In genomic region chr3:10116138-10116460, GRCh38 we compare ENCODE assay signal across 8 cellular contexts. TPM values are rescaled to one million over a fixed set of nuclear protein-coding genes. Genes with fewer than 3 reads are reported as not detected.
DNase-seq lines count a peak whose midpoint lies in the region; ATAC-seq and FAIRE-seq lines count a peak whose summit lies in the region.

No MANE protein-coding gene starts in this region.

- H3K36me3 ChIP-seq in iPS-15b (ENCODE audit: control insufficient read depth, insufficient read depth, low read length) = no peaks in the 10 kb centered on the region
- no peaks in the 10 kb centered on the region for H3K36me3 ChIP-seq in small intestine (ENCODE audit: control insufficient read depth in 2 of 2, insufficient read depth in 2 of 2, low read length in 2 of 2)

- peak overlapping the region; percentile 97 for H3K4me3 Mint-ChIP-seq in activated CD8-positive, alpha-beta memory T cell treated with anti-CD3 and anti-CD28 coated beads, Interleukin-2, amount 10 ng/mL, durations not matched to agents 7 days and 5 days
- H3K4me3 Mint-ChIP-seq in activated T-helper 2 cell treated with anti-CD3 and anti-CD28 coated beads, Interferon-gamma antibody, Interleukin-2, Interleukin-4, amounts not matched to agents 10 μg/mL and 5 μg/mL and 100 μg/mL, durations not matched to agents 14 hours and 24 hours and 36 hours (ENCODE audit: low read depth) = peak overlapping the region; percentile 97

- H3K36me3 Mint-ChIP-seq in activated CD8-positive, alpha-beta memory T cell treated with anti-CD3 and anti-CD28 coated beads, Interleukin-2, amount 10 ng/mL, durations not matched to agents 7 days and 5 days = peaks cover 21% of the 10 kb centered on the region
- H3K36me3 Mint-ChIP-seq in activated T-helper 2 cell treated with anti-CD3 and anti-CD28 coated beads, Interferon-gamma antibody, Interleukin-2, Interleukin-4, amounts not matched to agents 10 μg/mL and 5 μg/mL and 100 μg/mL, durations not matched to agents 14 hours and 24 hours and 36 hours (ENCODE audit: low read depth) = peaks cover 34% of the 10 kb centered on the region

- DNase-seq in activated CD8-positive, alpha-beta memory T cell treated with anti-CD3 and anti-CD28 coated beads, Interleukin-2, amount 10 ng/mL, durations not matched to agents 7 days and 5 days = no peak
- DNase-seq in activated CD8-positive, alpha-beta memory T cell treated with anti-CD3 and anti-CD28 coated beads, Interleukin-2, amount 50 U/mL, for 4 hours = no peak
- DNase-seq in HT-29 (ENCODE audit: low spot score) (peak; percentile 27), small intestine (peak; percentile 35), NCI-H510A (lab: John Stamatoyannopoulos, UW) (no peak), NCI-H526 treated with DMSO at 0.1 percent for 48 hours (lab: John Stamatoyannopoulos, UW) (no peak)
- DNase-seq in activated T-helper 2 cell treated with anti-CD3 and anti-CD28 coated beads, Interferon-gamma antibody, Interleukin-2, Interleukin-4, amounts not matched to agents 10 μg/mL and 5 μg/mL and 100 μg/mL, durations not matched to agents 14 hours and 24 hours and 36 hours (ENCODE audit: low spot score) = no peak

- no peaks in the 10 kb centered on the region for H3K27me3 Mint-ChIP-seq in activated CD8-positive, alpha-beta memory T cell treated with anti-CD3 and anti-CD28 coated beads, Interleukin-2, amount 10 ng/mL, durations not matched to agents 7 days and 5 days
- H3K27me3 Mint-ChIP-seq in activated T-helper 2 cell treated with anti-CD3 and anti-CD28 coated beads, Interferon-gamma antibody, Interleukin-2, Interleukin-4, amounts not matched to agents 10 μg/mL and 5 μg/mL and 100 μg/mL, durations not matched to agents 14 hours and 24 hours and 36 hours (ENCODE audit: low read depth) = no peaks in the 10 kb centered on the region

- no peak for FAIRE-seq in small intestine (lab: Jason Lieb, UNC)

- peaks cover 46% of the 10 kb centered on the region for H3K4me1 Mint-ChIP-seq in activated CD8-positive, alpha-beta memory T cell treated with anti-CD3 and anti-CD28 coated beads, Interleukin-2, amount 10 ng/mL, durations not matched to agents 7 days and 5 days
- H3K4me1 Mint-ChIP-seq in activated T-helper 2 cell treated with anti-CD3 and anti-CD28 coated beads, Interferon-gamma antibody, Interleukin-2, Interleukin-4, amounts not matched to agents 10 μg/mL and 5 μg/mL and 100 μg/mL, durations not matched to agents 14 hours and 24 hours and 36 hours (ENCODE audit: low read depth) = peaks cover 21% of the 10 kb centered on the region

- peak overlapping the region; percentile 90 for H3K27ac Mint-ChIP-seq in activated CD8-positive, alpha-beta memory T cell treated with anti-CD3 and anti-CD28 coated beads, Interleukin-2, amount 10 ng/mL, durations not matched to agents 7 days and 5 days
- H3K27ac Mint-ChIP-seq in activated T-helper 2 cell treated with anti-CD3 and anti-CD28 coated beads, Interferon-gamma antibody, Interleukin-2, Interleukin-4, amounts not matched to agents 10 μg/mL and 5 μg/mL and 100 μg/mL, durations not matched to agents 14 hours and 24 hours and 36 hours = peak overlapping the region; percentile 96

- H3K9me3 Mint-ChIP-seq in activated CD8-positive, alpha-beta memory T cell treated with anti-CD3 and anti-CD28 coated beads, Interleukin-2, amount 10 ng/mL, durations not matched to agents 7 days and 5 days (ENCODE audit: low read depth) = no peaks in the 10 kb centered on the region
- H3K9me3 Mint-ChIP-seq in activated T-helper 2 cell treated with anti-CD3 and anti-CD28 coated beads, Interferon-gamma antibody, Interleukin-2, Interleukin-4, amounts not matched to agents 10 μg/mL and 5 μg/mL and 100 μg/mL, durations not matched to agents 14 hours and 24 hours and 36 hours = no peaks in the 10 kb centered on the region

- 0 to 1% (median 1%) methylated on average over 10 of the region's 10 CpGs for whole genome bisulfite sequencing in small intestine, 3 donors

- H3K4me3 ChIP-seq in iPS-15b (ENCODE audit: low read depth, low read length) = peak overlapping the region; percentile 96
- peak overlapping the region; percentile 38 to 83 for H3K4me3 ChIP-seq in small intestine (ENCODE audit: low read depth in 1 of 2, low read length in 2 of 2)

- H3K27me3 ChIP-seq in iPS-15b (ENCODE audit: control insufficient read depth, insufficient read depth, low read length) = no peaks in the 10 kb centered on the region
- no peaks in the 10 kb centered on the region for H3K27me3 ChIP-seq in small intestine (ENCODE audit: control insufficient read depth in 2 of 2, insufficient read depth in 2 of 2, low read length in 2 of 2)

- H3K9ac ChIP-seq in iPS-15b (ENCODE audit: low read depth, low read length) = peak overlapping the region; percentile 86

- ATAC-seq in activated CD8-positive, alpha-beta memory T cell treated with anti-CD3 and anti-CD28 coated beads, Interleukin-2, amount 10 ng/mL, durations not matched to agents 7 days and 5 days = no peak

- intact Hi-C loops in activated T-helper 2 cell treated with anti-CD3 and anti-CD28 coated beads, Interferon-gamma antibody, Interleukin-2, Interleukin-4, amounts not matched to agents 10 μg/mL and 5 μg/mL and 100 μg/mL, durations not matched to agents 14 hours and 24 hours and 36 hours (cut with micrococcal nuclease) = loop anchor here (2.0 to 5.0 kb wide), 3 partner anchors 89 to 206 kb away; partner anchors contain the start of genes FANCD2 and SEC13

- H3K4me1 ChIP-seq in iPS-15b (ENCODE audit: control insufficient read depth, insufficient read depth, low read length) (no peaks in the 10 kb centered on the region), small intestine (ENCODE audit: control insufficient read depth in 2 of 2, insufficient read depth in 1 of 2, low read depth in 1 of 2, low read length in 1 of 2) (peaks cover 2 to 7% of the 10 kb centered on the region in 2 donors)

- CTCF ChIA-PET in activated CD8-positive, alpha-beta memory T cell treated with anti-CD3 and anti-CD28 coated beads, Interleukin-2, amount 10 ng/mL, durations not matched to agents 7 days and 5 days (lab: Charles Lee) = interaction anchor here (0.6 to 1.5 kb wide), 4 partner anchors 12 to 183 kb away, joined by 3 to 6 read pairs (median 3); partner anchors contain the start of gene CRELD1

- peak overlapping the region; percentile 50 to 56 for H3K27ac ChIP-seq in small intestine (ENCODE audit: low read depth in 1 of 2, low read length in 1 of 2)

- no peaks in the 10 kb centered on the region for H3K9me3 ChIP-seq in iPS-15b (ENCODE audit: control insufficient read depth, insufficient read depth, low read length)
- no peaks in the 10 kb centered on the region for H3K9me3 ChIP-seq in small intestine (ENCODE audit: control insufficient read depth, low read depth)

RNA-seq across cellular contexts. Expression of gene BRK1, which starts 0.6 kb away (rescaled TPM):
- total RNA-seq in activated CD8-positive, alpha-beta memory T cell treated with anti-CD3 and anti-CD28 coated beads, Interleukin-2, amount 10 ng/mL, durations not matched to agents 7 days and 5 days = 100 to 1,000 TPM in 1 of 2 experiments, 10 to 100 TPM in 1; 86.9 to 106 TPM
- 41.7 and 42.3 TPM in 2 replicates for total RNA-seq in HT-29 (2014; rRNA removed; shearing (Covaris generic))
- 94.4 and 100 TPM in 2 replicates for total RNA-seq in activated T-helper 2 cell treated with anti-CD3 and anti-CD28 coated beads, Interferon-gamma antibody, Interleukin-2, Interleukin-4, amounts not matched to agents 10 μg/mL and 5 μg/mL and 100 μg/mL, durations not matched to agents 14 hours and 24 hours and 36 hours
- polyA plus RNA-seq in small intestine = 100 to 1,000 TPM; 147 to 191 (median 184) TPM

RNA-seq across cellular contexts. Expression of gene FANCD2OS, which starts 8.0 kb away (rescaled TPM):
- not detected for total RNA-seq in activated CD8-positive, alpha-beta memory T cell treated with anti-CD3 and anti-CD28 coated beads, Interleukin-2, amount 10 ng/mL, durations not matched to agents 7 days and 5 days
- total RNA-seq in HT-29 (2014; rRNA removed; shearing (Covaris generic)) = not detected in 2 replicates
- total RNA-seq in activated T-helper 2 cell treated with anti-CD3 and anti-CD28 coated beads, Interferon-gamma antibody, Interleukin-2, Interleukin-4, amounts not matched to agents 10 μg/mL and 5 μg/mL and 100 μg/mL, durations not matched to agents 14 hours and 24 hours and 36 hours = not detected in 2 replicates
- not detected for polyA plus RNA-seq in small intestine

RNA-seq across cellular contexts. Expression of gene VHL, which starts 25.5 kb away (rescaled TPM):
- 10 to 100 TPM; 68.2 to 75.7 TPM for total RNA-seq in activated CD8-positive, alpha-beta memory T cell treated with anti-CD3 and anti-CD28 coated beads, Interleukin-2, amount 10 ng/mL, durations not matched to agents 7 days and 5 days
- 24.8 and 27.4 TPM in 2 replicates for total RNA-seq in HT-29 (2014; rRNA removed; shearing (Covaris generic))
- 54.0 and 54.9 TPM in 2 replicates for total RNA-seq in activated T-helper 2 cell treated with anti-CD3 and anti-CD28 coated beads, Interferon-gamma antibody, Interleukin-2, Interleukin-4, amounts not matched to agents 10 μg/mL and 5 μg/mL and 100 μg/mL, durations not matched to agents 14 hours and 24 hours and 36 hours
- 10 to 100 TPM; 21.9 to 34.0 (median 24.4) TPM for polyA plus RNA-seq in small intestine

RNA-seq across cellular contexts. Expression of gene IRAK2, which starts 48.6 kb away (rescaled TPM):
- 1 to 10 TPM; 3.0 to 9.1 TPM for total RNA-seq in activated CD8-positive, alpha-beta memory T cell treated with anti-CD3 and anti-CD28 coated beads, Interleukin-2, amount 10 ng/mL, durations not matched to agents 7 days and 5 days
- 4.9 and 5.7 TPM in 2 replicates for total RNA-seq in HT-29 (2014; rRNA removed; shearing (Covaris generic))
- 2.4 and 2.6 TPM in 2 replicates for total RNA-seq in activated T-helper 2 cell treated with anti-CD3 and anti-CD28 coated beads, Interferon-gamma antibody, Interleukin-2, Interleukin-4, amounts not matched to agents 10 μg/mL and 5 μg/mL and 100 μg/mL, durations not matched to agents 14 hours and 24 hours and 36 hours
- 1 to 10 TPM; 2.0 to 6.8 (median 4.2) TPM for polyA plus RNA-seq in small intestine

Comparison
In these comparisons a context has a peak if more than half of its experiments do, and no peak if none do; other contexts are left out.
1. DNase-seq: peak in HT-29 (single experiment) and small intestine (single experiment); none in activated CD8-positive, alpha-beta memory T cell treated with anti-CD3 and anti-CD28 coated beads, Interleukin-2, amount 10 ng/mL, durations not matched to agents 7 days and 5 days (single experiment), activated CD8-positive, alpha-beta memory T cell treated with anti-CD3 and anti-CD28 coated beads, Interleukin-2, amount 50 U/mL, for 4 hours (single experiment), activated T-helper 2 cell treated with anti-CD3 and anti-CD28 coated beads, Interferon-gamma antibody, Interleukin-2, Interleukin-4, amounts not matched to agents 10 μg/mL and 5 μg/mL and 100 μg/mL, durations not matched to agents 14 hours and 24 hours and 36 hours (single experiment), NCI-H510A (single experiment) and NCI-H526 treated with DMSO at 0.1 percent for 48 hours (single experiment).